9 cellular contexts compared by ENCODE assay signal in the genomic region with DNA sequence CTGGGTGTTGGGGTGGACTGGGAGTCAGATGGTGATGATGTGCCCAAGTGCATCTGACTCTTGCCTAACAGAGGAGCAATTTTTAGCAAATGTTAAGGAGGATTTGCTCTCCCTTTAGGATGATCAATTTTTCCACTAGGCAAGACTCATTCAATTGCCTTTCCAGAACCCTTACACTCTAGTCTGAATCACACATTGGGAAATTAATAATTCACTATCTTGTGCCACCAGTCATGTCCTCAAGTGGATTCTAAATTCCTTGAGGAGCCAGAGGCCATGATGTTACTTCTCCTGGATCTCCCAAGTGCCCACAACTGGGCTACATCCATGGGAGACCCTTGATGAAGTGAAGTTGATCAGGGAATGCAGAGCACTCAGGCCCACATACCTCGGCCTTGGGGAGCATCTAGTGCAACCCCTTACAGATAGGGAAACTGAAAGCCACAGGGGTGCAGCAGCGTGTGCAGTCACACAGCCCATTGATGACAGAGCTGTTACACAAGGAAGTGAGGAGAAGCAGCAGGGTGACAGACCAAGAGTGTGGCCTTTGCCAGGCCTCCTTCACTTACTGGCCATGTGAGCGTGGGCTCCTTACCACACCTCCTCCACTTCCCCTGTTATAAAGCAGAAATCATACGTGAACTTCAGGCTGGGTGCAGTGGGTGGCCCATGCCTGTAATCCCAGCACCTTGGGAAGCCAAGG.
DNase-seq lines count a peak whose midpoint lies in the region; ATAC-seq and TF ChIP-seq lines count a peak whose summit lies in the region.
"Had no signal": no experiment of that assay in that cellular context is flagged by ENCODE, and none has a peak within 500 bp of the region (broad histone marks: within the 10 kb centered on the region; RNA-seq: fewer than 3 reads in every experiment).

No MANE protein-coding gene starts in this region.

- peaks cover 0 to 3% of the 10 kb centered on the region in 2 donors for H3K36me3 Mint-ChIP-seq in CD14-positive monocyte
- no peaks in the 10 kb centered on the region for H3K36me3 Mint-ChIP-seq in activated naive CD8-positive, alpha-beta T cell treated with anti-CD3 and anti-CD28 coated beads for 36 hours

- H3K27me3 Mint-ChIP-seq in CD14-positive monocyte (ENCODE audit: low read depth in 3 of 3): no peaks in the 10 kb centered on the region
- peaks cover under 1% of the 10 kb centered on the region for H3K27me3 Mint-ChIP-seq in activated naive CD8-positive, alpha-beta T cell treated with anti-CD3 and anti-CD28 coated beads for 36 hours
- H3K27me3 Mint-ChIP-seq: progenitor cell of endocrine pancreas had no signal

- DNase-seq in CD14-positive monocyte (ENCODE audit: low spot score) (peak; percentile 88), HuH-7 (ENCODE audit: low spot score) (no peak), NCI-H146 treated with DMSO at 0.1 percent for 48 hours (lab: John Stamatoyannopoulos, UW; ENCODE audit: unreplicated experiment) (no peak), DMS53 (lab: John Stamatoyannopoulos, UW) (no peak)
- DNase-seq in activated naive CD8-positive, alpha-beta T cell treated with anti-CD3 and anti-CD28 coated beads for 36 hours: peak; percentile 6
- DNase-seq in activated effector memory CD4-positive, alpha-beta T cell treated with Interleukin-2 at 50 U/mL for 16 hours: no peak

- peak overlapping the region; percentile 97 to 100 (median 99) for H3K27ac Mint-ChIP-seq in CD14-positive monocyte
- no peak overlapping the region for H3K27ac Mint-ChIP-seq in activated naive CD8-positive, alpha-beta T cell treated with anti-CD3 and anti-CD28 coated beads for 36 hours
- H3K27ac Mint-ChIP-seq: progenitor cell of endocrine pancreas had no signal

- ATAC-seq in GM19328 (IDR thresholded peaks at IDR 0.05; ENCODE audit: unreplicated experiment) (peak; percentile 100), HG03108 (IDR thresholded peaks at IDR 0.05; ENCODE audit: unreplicated experiment) (peak; percentile 99)

- H3K4me3 Mint-ChIP-seq in CD14-positive monocyte: peak overlapping the region; percentile 66 to 76
- no peak overlapping the region for H3K4me3 Mint-ChIP-seq in activated naive CD8-positive, alpha-beta T cell treated with anti-CD3 and anti-CD28 coated beads for 36 hours

- no peak for TF ChIP-seq CTCF in CD14-positive monocyte (IDR thresholded peaks at IDR 0.05)

- peaks cover 0 to 1% (median 0%) of the 10 kb centered on the region in 7 donors for H3K9me3 Mint-ChIP-seq in CD14-positive monocyte
- no peaks in the 10 kb centered on the region for H3K9me3 Mint-ChIP-seq in activated naive CD8-positive, alpha-beta T cell treated with anti-CD3 and anti-CD28 coated beads for 36 hours

- peaks cover 76% of the 10 kb centered on the region for H3K4me1 Mint-ChIP-seq in CD14-positive monocyte
- no peaks in the 10 kb centered on the region for H3K4me1 Mint-ChIP-seq in activated naive CD8-positive, alpha-beta T cell treated with anti-CD3 and anti-CD28 coated beads for 36 hours

- intact Hi-C loops in CD14-positive monocyte (cut with micrococcal nuclease): loop anchor here (5.0 kb wide), 4 partner anchors 47 to 178 kb away; a partner anchor contains a TSS

Comparison
In these comparisons a context has a peak if more than half of its experiments do, and no peak if none do; other contexts are left out.
1. DNase-seq: peak in CD14-positive monocyte (single experiment) and activated naive CD8-positive, alpha-beta T cell treated with anti-CD3 and anti-CD28 coated beads for 36 hours (single experiment); none in HuH-7 (single experiment), NCI-H146 treated with DMSO at 0.1 percent for 48 hours (single experiment), DMS53 (single experiment) and activated effector memory CD4-positive, alpha-beta T cell treated with Interleukin-2 at 50 U/mL for 16 hours (single experiment).